Comparison of ENCODE assay signal across 15 cellular contexts in the genomic region with DNA sequence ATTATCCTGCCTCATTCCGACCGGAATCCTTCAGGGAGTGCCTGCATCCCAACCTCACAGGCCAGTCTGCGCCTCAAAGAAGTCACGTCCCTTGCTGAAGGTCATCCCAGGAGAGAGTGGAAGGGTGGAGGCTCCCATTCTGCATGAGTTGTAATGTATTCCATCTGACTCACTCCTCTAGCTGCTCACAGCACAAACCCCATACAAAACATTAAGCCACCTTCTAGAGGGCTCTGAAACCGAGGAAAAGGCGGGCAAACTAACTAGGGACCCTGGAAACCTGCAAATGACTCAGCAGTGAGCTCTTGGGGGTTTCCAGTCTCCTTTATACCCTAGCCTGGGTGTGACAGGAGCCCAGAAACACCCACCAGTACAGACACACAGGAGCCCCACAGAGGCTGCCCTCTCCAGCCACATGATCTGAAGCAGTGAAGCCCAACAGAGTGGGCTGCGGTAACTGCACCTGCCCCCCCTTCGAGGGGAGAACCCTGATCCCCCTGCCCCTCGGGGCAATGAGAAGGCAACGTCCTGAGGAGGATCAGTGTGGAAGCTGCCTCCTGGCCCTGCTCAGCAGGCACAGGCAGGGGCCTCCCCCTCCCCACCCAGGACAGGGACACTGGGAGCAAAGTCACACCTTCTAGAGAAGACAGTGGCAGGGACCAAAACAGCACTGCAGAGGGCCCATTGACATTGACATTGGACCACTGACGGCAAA.
A peak's percentile ranks its signal among the peaks of the same experiment; 100 is the strongest.
DNase-seq lines count a peak whose midpoint lies in the region; ATAC-seq and TF ChIP-seq lines count a peak whose summit lies in the region.
"Had no signal": no experiment of that assay in that cellular context is flagged by ENCODE, and none has a peak within 500 bp of the region (broad histone marks: within the 10 kb centered on the region; RNA-seq: fewer than 3 reads in every experiment).

No MANE protein-coding gene starts in this region.

- peaks cover 6 to 18% of the 10 kb centered on the region in 2 donors for H3K27me3 Mint-ChIP-seq in CD4-positive, alpha-beta memory T cell
- peaks cover 39% of the 10 kb centered on the region for H3K27me3 Mint-ChIP-seq in chondrocyte (ENCODE audit: low read depth)

- intact Hi-C loops in adrenal gland (cut with DNase I): no loop called here
- intact Hi-C loops in CD4-positive, alpha-beta memory T cell (cut with micrococcal nuclease): no loop called here

- TF ChIP-seq CTCF in adrenal gland (IDR thresholded peaks at IDR 0.05): no peak
- TF ChIP-seq CTCF in chondrocyte (IDR thresholded peaks at IDR 0.05): no peak

- H3K4me1 Mint-ChIP-seq in CD4-positive, alpha-beta memory T cell: no peaks in the 10 kb centered on the region
- H3K4me1 Mint-ChIP-seq in chondrocyte (ENCODE audit: low read depth): no peaks in the 10 kb centered on the region
- H3K4me1 Mint-ChIP-seq: activated T-helper 17 cell treated with anti-CD3 and anti-CD28 coated beads, Interleukin-2, amount 50 U/mL, for 72 hours; central memory CD8-positive, alpha-beta T cell had no signal

- peak; percentile 75 for ATAC-seq in GM19397 (IDR thresholded peaks at IDR 0.05; ENCODE audit: unreplicated experiment)
- peak; percentile 75 for ATAC-seq in HG02938 (IDR thresholded peaks at IDR 0.05; ENCODE audit: unreplicated experiment)
- ATAC-seq: activated T-helper 17 cell treated with anti-CD3 and anti-CD28 coated beads, Interleukin-2, amount 50 U/mL, for 72 hours; left lobe of liver had no signal

- POLR2A ChIA-PET in CD4-positive, alpha-beta memory T cell (lab: Charles Lee; ENCODE audit: partially characterized antibody): no interaction called here

- DNase-seq in Caki2 (ENCODE audit: low read depth) (peak; percentile 56), adrenal gland (peak; percentile 53 to 78 (median 69)), NCI-H1930 (lab: John Stamatoyannopoulos, UW) (no peak), chondrocyte (ENCODE audit: low spot score) (no peak)
- DNase-seq in CD4-positive, alpha-beta memory T cell: no peak
- no peak for DNase-seq in activated CD4-positive, alpha-beta T cell treated with anti-CD3 and anti-CD28 coated beads for 1 hour
- DNase-seq: GF-D8; IMR-90; stimulated activated CD4-positive, alpha-beta T cell treated with anti-CD3 and anti-CD28 coated beads, Interleukin-4, amount 100 ng/mL, for 24 hours had no signal

- peaks cover 0 to 4% of the 10 kb centered on the region in 2 donors for H3K4me1 ChIP-seq in adrenal gland (replicated peaks in 1 of 2)
- H3K4me1 ChIP-seq in CD4-positive, alpha-beta memory T cell (ENCODE audit: insufficient read depth, low read length): no peaks in the 10 kb centered on the region

- no peaks in the 10 kb centered on the region for H3K36me3 ChIP-seq in adrenal gland (replicated peaks in 1 of 2)
- H3K36me3 ChIP-seq in CD4-positive, alpha-beta memory T cell (ENCODE audit: insufficient read depth, low read length): no peaks in the 10 kb centered on the region

- H3K27me3 ChIP-seq in adrenal gland: no peaks in the 10 kb centered on the region
- H3K27me3 ChIP-seq in CD4-positive, alpha-beta memory T cell (ENCODE audit: insufficient read depth, low read length): peaks cover 7% of the 10 kb centered on the region

- no peaks in the 10 kb centered on the region for H3K9me3 Mint-ChIP-seq in CD4-positive, alpha-beta memory T cell
- H3K9me3 Mint-ChIP-seq in chondrocyte (ENCODE audit: low read depth): no peaks in the 10 kb centered on the region
- H3K9me3 Mint-ChIP-seq: activated T-helper 17 cell treated with anti-CD3 and anti-CD28 coated beads, Interleukin-2, amount 50 U/mL, for 72 hours; central memory CD8-positive, alpha-beta T cell had no signal

- in situ Hi-C loops in Caki2 (cut with HindIII; ENCODE audit: low pct_unique_long_range_greater_than_20kb, low sequenced_read_pairs): no loop called here

- TF ChIP-seq POLR2A in adrenal gland (IDR thresholded peaks at IDR 0.05): no peak

- H3K27ac Mint-ChIP-seq in CD4-positive, alpha-beta memory T cell: no peak overlapping the region
- H3K27ac Mint-ChIP-seq in chondrocyte (ENCODE audit: unreplicated experiment): no peak overlapping the region
- H3K27ac Mint-ChIP-seq: activated T-helper 17 cell treated with anti-CD3 and anti-CD28 coated beads, Interleukin-2, amount 50 U/mL, for 72 hours had no signal

- no peaks in the 10 kb centered on the region for H3K36me3 Mint-ChIP-seq in CD4-positive, alpha-beta memory T cell
- H3K36me3 Mint-ChIP-seq in chondrocyte (ENCODE audit: low read depth): no peaks in the 10 kb centered on the region

- peak overlapping the region in 2 of 5 donors; percentile 25 to 65 for H3K27ac ChIP-seq in adrenal gland
- H3K27ac ChIP-seq in CD4-positive, alpha-beta memory T cell (ENCODE audit: low read depth, low read length): no peak overlapping the region
- H3K27ac ChIP-seq: VCaP had no signal

- H3K4me3 ChIP-seq in adrenal gland: no peak overlapping the region
- no peak overlapping the region for H3K4me3 ChIP-seq in CD4-positive, alpha-beta memory T cell (ENCODE audit: low read length in 2 of 2)

- no peak overlapping the region for H3K4me3 Mint-ChIP-seq in CD4-positive, alpha-beta memory T cell
- H3K4me3 Mint-ChIP-seq in chondrocyte (ENCODE audit: unreplicated experiment): no peak overlapping the region
- H3K4me3 Mint-ChIP-seq: activated T-helper 17 cell treated with anti-CD3 and anti-CD28 coated beads, Interleukin-2, amount 50 U/mL, for 72 hours; central memory CD8-positive, alpha-beta T cell had no signal

- WGBS in adrenal gland, 4 donors: 43 to 65% (median 56%) methylated on average over 5 to 11 of the region's 11 CpGs

- no peaks in the 10 kb centered on the region for H3K9me3 ChIP-seq in adrenal gland (replicated peaks in 1 of 3)
- no peaks in the 10 kb centered on the region for H3K9me3 ChIP-seq in CD4-positive, alpha-beta memory T cell (ENCODE audit: control insufficient read depth in 1 of 2, low read length in 2 of 2)

- CTCF ChIA-PET in CD4-positive, alpha-beta memory T cell (lab: Charles Lee; ENCODE audit: partially characterized antibody): no interaction called here

Comparison
In these comparisons a context has a peak if more than half of its experiments do, and no peak if none do; other contexts are left out.
1. DNase-seq: peak in Caki2 (single experiment) and adrenal gland (7 of 7); none in NCI-H1930 (0 of 2), CD4-positive, alpha-beta memory T cell (0 of 5), chondrocyte (single experiment) and activated CD4-positive, alpha-beta T cell treated with anti-CD3 and anti-CD28 coated beads for 1 hour (single experiment).